In genomic region chrX:40170830-40171512, GRCh38 we compare ENCODE assay signal across 8 cellular contexts.
DNase-seq lines count a peak whose midpoint lies in the region; ATAC-seq, FAIRE-seq and TF ChIP-seq lines count a peak whose summit lies in the region.

No MANE protein-coding gene starts in this region.

- H3K9me3 ChIP-seq in DND-41 (ENCODE audit: insufficient read depth, low read length, severe bottlenecking) = no peaks in the 10 kb centered on the region
- no peaks in the 10 kb centered on the region for H3K9me3 ChIP-seq in parathyroid adenoma (ENCODE audit: control insufficient read depth, low read length)

- H3K79me2 ChIP-seq in DND-41 (ENCODE audit: insufficient read depth, low read length) = peaks cover 19% of the 10 kb centered on the region
- peaks cover 4% of the 10 kb centered on the region for H3K79me2 ChIP-seq in parathyroid adenoma

- peak overlapping the region; percentile 73 for H3K4me2 ChIP-seq in DND-41 (ENCODE audit: insufficient read depth, low read length)
- H3K4me2 ChIP-seq in parathyroid adenoma (ENCODE audit: low read length) = no peak overlapping the region

- peak overlapping the region in 1 of 2 experiments; percentile 51; a peak in 1 of 4 replicates for H3K4me3 ChIP-seq in DND-41 (ENCODE audit: low read depth in 1 of 2, low read length in 2 of 2)
- peak overlapping the region; percentile 73 for H3K4me3 ChIP-seq in coronary artery
- H3K4me3 ChIP-seq in parathyroid adenoma (ENCODE audit: low read depth, low read length) = peak overlapping the region; percentile 2

- H3K36me3 ChIP-seq in DND-41 (ENCODE audit: insufficient read depth, low read length) = no peaks in the 10 kb centered on the region
- H3K36me3 ChIP-seq in parathyroid adenoma (ENCODE audit: control insufficient read depth, insufficient read depth, low read length) = no peaks in the 10 kb centered on the region

- H3K9ac ChIP-seq in DND-41 (ENCODE audit: low read depth, low read length) = peak overlapping the region; percentile 63
- no peak overlapping the region for H3K9ac ChIP-seq in parathyroid adenoma

- DNase-seq in DND-41 (no peak), NCI-H2029 treated with DMSO at 0.1 percent for 48 hours (lab: John Stamatoyannopoulos, UW) (peak; percentile 21), coronary artery (ENCODE audit: low spot score) (peak; percentile 65), urothelium cell line (ENCODE audit: low spot score) (no peak)
- no peak for DNase-seq in stimulated activated CD4-positive, alpha-beta T cell treated with anti-CD3 and anti-CD28 coated beads, Interleukin-4, amount 100 ng/mL, for 24 hours

- TF ChIP-seq CTCF in DND-41 (IDR thresholded peaks at IDR 0.05; ENCODE audit: borderline replicate concordance, extremely low read depth, low read length, poor library complexity, severe bottlenecking) (no peak), coronary artery (IDR thresholded peaks at IDR 0.05) (no peak), parathyroid adenoma (IDR thresholded peaks at IDR 0.05) (no peak)

- ATAC-seq in DND-41 (ENCODE audit: insufficient read depth, low read depth) (no peak), HG02885 (IDR thresholded peaks at IDR 0.05; ENCODE audit: poor library complexity, unreplicated experiment) (no peak), HG03460 (IDR thresholded peaks at IDR 0.05; ENCODE audit: unreplicated experiment) (no peak)

- H2AFZ ChIP-seq in DND-41 (ENCODE audit: low read depth, low read length) (no peak overlapping the region), parathyroid adenoma (peak overlapping the region; percentile 54)

- H3K27ac ChIP-seq in DND-41 (ENCODE audit: low read length) (no peak overlapping the region), coronary artery (peak overlapping the region; percentile 82 to 86), parathyroid adenoma (no peak overlapping the region)

- H4K20me1 ChIP-seq in DND-41 (ENCODE audit: insufficient read depth, low read length) = peaks cover 3% of the 10 kb centered on the region; the same call in 1 of the 2 replicates

- FAIRE-seq in urothelium cell line (lab: Jason Lieb, UNC) = no peak

- peaks cover 54% of the 10 kb centered on the region for H3K4me1 ChIP-seq in DND-41 (ENCODE audit: insufficient read depth, low read length)
- peaks cover 17% of the 10 kb centered on the region for H3K4me1 ChIP-seq in parathyroid adenoma

- H3K27me3 ChIP-seq in DND-41 (ENCODE audit: insufficient read depth, low read length, poor library complexity) (peaks cover 13% of the 10 kb centered on the region), parathyroid adenoma (ENCODE audit: control insufficient read depth, insufficient read depth, low read length) (no peaks in the 10 kb centered on the region)

Comparison
In these comparisons a context has a peak if more than half of its experiments do, and no peak if none do; other contexts are left out.
1. DNase-seq: peak in NCI-H2029 treated with DMSO at 0.1 percent for 48 hours (single experiment) and coronary artery (single experiment); none in DND-41 (single experiment), stimulated activated CD4-positive, alpha-beta T cell treated with anti-CD3 and anti-CD28 coated beads, Interleukin-4, amount 100 ng/mL, for 24 hours (single experiment) and urothelium cell line (single experiment).
2. H3K27ac ChIP-seq: peak in coronary artery (2 of 2); none in DND-41 (single experiment) and parathyroid adenoma (single experiment).